In genomic region chr12:54324617-54325441, GRCh38 we compare ENCODE assay signal across 8 cellular contexts. TPM values are rescaled to one million over a fixed set of nuclear protein-coding genes. Genes with fewer than 3 reads are reported as not detected.
DNase-seq lines count a peak whose midpoint lies in the region; ATAC-seq, FAIRE-seq and TF ChIP-seq lines count a peak whose summit lies in the region.

A gene with protein sequence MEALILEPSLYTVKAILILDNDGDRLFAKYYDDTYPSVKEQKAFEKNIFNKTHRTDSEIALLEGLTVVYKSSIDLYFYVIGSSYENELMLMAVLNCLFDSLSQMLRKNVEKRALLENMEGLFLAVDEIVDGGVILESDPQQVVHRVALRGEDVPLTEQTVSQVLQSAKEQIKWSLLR (plus strand): TSS chr12:54325131. CDS start chr12:54325164, 33 bp downstream.

- H3K4me1 ChIP-seq in adipocyte (ENCODE audit: control insufficient read depth, insufficient read depth, low read length) (peaks cover 17% of the 10 kb centered on the region), trophoblast cell (ENCODE audit: control insufficient read depth in 1 of 2, insufficient read depth in 2 of 2, low read length in 2 of 2) (peaks cover under 1 to 8% of the 10 kb centered on the region in 2 experiments), transverse colon (peaks cover 0 to 50% (median 31%) of the 10 kb centered on the region in 4 donors)

- H2AK5ac ChIP-seq in trophoblast cell (ENCODE audit: low read length): no peak within 1 kb of the TSS

- TF ChIP-seq EP300 in transverse colon (IDR thresholded peaks at IDR 0.05; ENCODE audit: low read depth): no peak

- H2AFZ ChIP-seq in trophoblast cell (ENCODE audit: insufficient read depth, low read length, poor library complexity): peak within 1 kb of the TSS; percentile 65

- ATAC-seq in HG02840 (IDR thresholded peaks at IDR 0.05; ENCODE audit: low FRiP score, unreplicated experiment): peak; percentile 99

- H3K36me3 ChIP-seq in adipocyte (ENCODE audit: control insufficient read depth, insufficient read depth, low read length, severe bottlenecking) (no peaks in the 10 kb centered on the region), trophoblast cell (ENCODE audit: control insufficient read depth in 1 of 2, insufficient read depth in 2 of 2, low read length in 2 of 2) (no peaks in the 10 kb centered on the region), transverse colon (no peaks in the 10 kb centered on the region)

- peaks cover 7% of the 10 kb centered on the region for H3K79me1 ChIP-seq in trophoblast cell (ENCODE audit: low read length)

- H3K23ac ChIP-seq in trophoblast cell (ENCODE audit: low read length): no peak within 1 kb of the TSS

- peak; percentile 59 to 78 (median 76) for TF ChIP-seq CTCF in transverse colon (IDR thresholded peaks at IDR 0.05)

- H3K14ac ChIP-seq in trophoblast cell (ENCODE audit: low read length): peak within 1 kb of the TSS; percentile 62

- H3K9ac ChIP-seq in adipocyte (ENCODE audit: low read length): peak within 1 kb of the TSS; percentile 98
- peak within 1 kb of the TSS; percentile 87 for H3K9ac ChIP-seq in trophoblast cell (ENCODE audit: low read length)

- H3K4me2 ChIP-seq in trophoblast cell (ENCODE audit: low read length): peak within 1 kb of the TSS; percentile 88

- in situ Hi-C loops in transverse colon (cut with MboI; ENCODE audit: low pct_ligation_motif_present in 1 of 4, low pct_unique_long_range_greater_than_20kb in 1 of 4, low sequenced_read_pairs in 3 of 4): no loop called here

- H2BK12ac ChIP-seq in trophoblast cell (ENCODE audit: low read length): peak within 1 kb of the TSS; percentile 4

- peak within 1 kb of the TSS; percentile 86 for H4K91ac ChIP-seq in trophoblast cell (ENCODE audit: low read depth, low read length)

- no peaks in the 10 kb centered on the region for H3K9me3 ChIP-seq in adipocyte (ENCODE audit: control insufficient read depth, low read length)
- H3K9me3 ChIP-seq in trophoblast cell (ENCODE audit: insufficient read depth, low read depth, low read length): no peaks in the 10 kb centered on the region
- no peaks in the 10 kb centered on the region for H3K9me3 ChIP-seq in transverse colon

- H4K12ac ChIP-seq in trophoblast cell (ENCODE audit: low read depth, low read length): peak within 1 kb of the TSS; percentile 55

- DNase-seq in GM12891 (ENCODE audit: insufficient read length, low spot score) (peak; percentile 81), NCI-H1436 (lab: John Stamatoyannopoulos, UW) (peak; percentile 99), T follicular helper cell (ENCODE audit: low read depth) (peak; percentile 90), adipocyte (ENCODE audit: low read depth) (peak; percentile 99), cardiac septum (ENCODE audit: low spot score) (peak; percentile 97), trophoblast cell (peak; percentile 98 to 99), transverse colon (peak; percentile 96)

- H3K27me3 ChIP-seq in adipocyte (replicated peaks; ENCODE audit: control insufficient read depth, insufficient read depth, low read length) (no peaks in the 10 kb centered on the region), trophoblast cell (ENCODE audit: insufficient read depth, low read length) (no peaks in the 10 kb centered on the region), transverse colon (no peaks in the 10 kb centered on the region)

- TF ChIP-seq POLR2A in GM12891 (IDR thresholded peaks at IDR 0.05; ENCODE audit: low read depth, low read length) (peak; percentile 86), transverse colon (IDR thresholded peaks at IDR 0.05) (peak; percentile 82)

- H2BK5ac ChIP-seq in trophoblast cell (ENCODE audit: low read depth, low read length, poor library complexity): peak within 1 kb of the TSS; percentile 39

- no CpG with 5 or more reads among the region's 34 CpGs for WGBS in trophoblast cell (ENCODE audit: extremely low coverage, insufficient coverage, insufficient read length)
- 0 to 1% methylated on average over 3 to 34 of the region's 34 CpGs for WGBS in transverse colon (ENCODE audit: low coverage in 1 of 2), 2 donors

- H3K79me2 ChIP-seq in trophoblast cell (ENCODE audit: control insufficient read depth, insufficient read depth, low read length, poor library complexity): peaks cover 2% of the 10 kb centered on the region

- peak within 1 kb of the TSS; percentile 98 for H4K8ac ChIP-seq in trophoblast cell (ENCODE audit: low read depth, low read length)

- H2BK120ac ChIP-seq in trophoblast cell (ENCODE audit: insufficient read depth, low read length, poor library complexity): peak within 1 kb of the TSS; percentile 27

- intact Hi-C loops in cardiac septum (cut with DNase I) (loop anchor here (5.0 kb wide), 2 partner anchors 43 to 83 kb away; partner anchors contain the start of genes CBX5 and HNRNPA1), transverse colon (cut with DNase I; ENCODE audit: low total_unique reads) (no loop called here)

- H3K27ac ChIP-seq in trophoblast cell (ENCODE audit: low read depth, low read length) (peak within 1 kb of the TSS; percentile 29), transverse colon (peak within 1 kb of the TSS; percentile 91 to 93 (median 92))

- H3K18ac ChIP-seq in trophoblast cell (ENCODE audit: low read length): peak within 1 kb of the TSS; percentile 10

- H3K4ac ChIP-seq in trophoblast cell (ENCODE audit: low read depth, low read length): peak within 1 kb of the TSS; percentile 84

- H3K4me3 ChIP-seq in adipocyte (ENCODE audit: low read length): peak within 1 kb of the TSS; percentile 97
- H3K4me3 ChIP-seq in trophoblast cell (ENCODE audit: low read depth, low read length): peak within 1 kb of the TSS; percentile 90
- H3K4me3 ChIP-seq in transverse colon: peak within 1 kb of the TSS; percentile 65 to 87 (median 80)

- peak; percentile 91 for FAIRE-seq in GM12891 (lab: Jason Lieb, UNC)

TF ChIP-seq in GM12891, 5 proteins besides CTCF, POLR2A, EP300 and RAD21:
- TF ChIP-seq SPI1 (IDR thresholded peaks at IDR 0.05; ENCODE audit: low read depth, low read length) (no peak), POU2F2 (IDR thresholded peaks at IDR 0.05; ENCODE audit: low read depth, low read length) (peak; percentile 52; the same call in 1 of the 2 replicates), TAF1 (IDR thresholded peaks at IDR 0.05; ENCODE audit: low read depth, low read length) (peak; percentile 89), PAX5 (IDR thresholded peaks at IDR 0.05; ENCODE audit: insufficient read depth, low read length, severe bottlenecking) (no peak), POLR2AphosphoS5 (IDR thresholded peaks at IDR 0.05; ENCODE audit: low read depth, low read length) (peak; percentile 85)

RNA-seq across cellular contexts. Expression of the gene that starts here (rescaled TPM):
- polyA plus RNA-seq in GM12891 (2012; ENCODE audit: low read depth, missing spikeins): 175 TPM
- 106 TPM for total RNA-seq in cardiac septum
- 133 and 138 TPM in 2 replicates for polyA plus RNA-seq in trophoblast cell (2013)
- 10 to 100 TPM; 25.8 to 79.6 (median 63.6) TPM for total RNA-seq in transverse colon

Comparison
In these comparisons a context has a peak if more than half of its experiments do, and no peak if none do; other contexts are left out.
1. Peak in every context shown above with its lines: DNase-seq, ATAC-seq, H3K4me3 ChIP-seq and H3K27ac ChIP-seq.